In the genomic region with DNA sequence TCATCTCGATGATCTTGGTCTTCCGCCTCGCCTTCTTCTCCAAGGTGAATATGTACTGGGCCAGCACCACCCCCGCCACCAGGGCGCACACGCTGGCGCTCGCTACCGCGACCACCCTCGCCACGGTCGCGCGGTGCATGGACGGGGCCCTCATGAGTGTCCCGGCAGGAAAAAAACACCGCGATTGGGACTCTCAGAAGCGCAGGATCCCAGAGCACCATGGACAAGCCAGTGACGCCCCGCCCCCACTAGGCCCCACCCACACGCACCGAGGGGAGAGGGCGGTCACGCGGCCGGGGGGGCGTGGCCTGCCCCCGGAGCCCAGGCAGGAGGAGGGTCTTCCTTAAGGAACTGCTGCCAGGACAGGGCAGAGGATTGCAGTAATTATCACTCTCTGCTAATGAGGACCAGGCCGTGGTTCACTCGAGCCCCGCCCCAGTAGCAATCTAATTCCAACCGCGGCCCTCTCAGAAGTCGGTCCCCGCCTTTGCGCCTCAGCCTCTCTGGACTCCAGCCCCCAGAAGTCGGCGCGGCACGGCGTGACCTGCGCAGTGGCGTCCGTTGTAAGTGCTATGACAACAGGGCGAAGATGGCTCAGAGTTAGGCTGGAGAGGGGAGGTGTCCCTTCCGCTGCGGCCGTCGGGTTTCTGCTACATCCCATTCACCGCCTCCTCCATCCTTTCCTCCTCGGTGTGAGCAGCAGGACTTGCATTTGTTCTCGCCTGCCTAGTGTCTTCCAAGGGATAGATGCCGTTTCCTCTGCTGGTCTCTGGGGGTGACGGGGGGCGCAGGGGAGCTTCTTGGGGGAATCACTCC, we compare ENCODE assay signal across 8 cellular contexts. TPM values are rescaled to one million over a fixed set of nuclear protein-coding genes. Genes with fewer than 3 reads are reported as not detected.
DNase-seq lines count a peak whose midpoint lies in the region; ATAC-seq and TF ChIP-seq lines count a peak whose summit lies in the region.

A gene (plus strand): TSS at position 575 of the 816 bp plus-strand sequence. CDS start 16,689 bp downstream, outside the sequence.

- no peaks in the 10 kb centered on the region for H3K27me3 ChIP-seq in aorta (ENCODE audit: control insufficient read depth in 1 of 2, insufficient read depth in 2 of 2, low read length in 1 of 2)

- H3K36me3 ChIP-seq in aorta (ENCODE audit: control insufficient read depth in 1 of 2, insufficient read depth in 2 of 2, low read length in 1 of 2) = no peaks in the 10 kb centered on the region

- DNase-seq in NCI-H2029 treated with DMSO at 0.1 percent for 48 hours (lab: John Stamatoyannopoulos, UW) (peak; percentile 87), T-helper 9 cell (peak; percentile 91), astrocyte of the spinal cord (ENCODE audit: low read depth, low spot score) (peak; percentile 96), hippocampal formation (lab: John Stamatoyannopoulos, UW) (peak; percentile 92 to 98), renal cortical epithelial cell (ENCODE audit: low read depth) (peak; percentile 84), aorta (peak; percentile 96 to 97)

- in situ Hi-C loops in astrocyte of the spinal cord (cut with HindIII; ENCODE audit: low sequenced_read_pairs) = no loop called here

- H3K4me1 ChIP-seq in aorta (ENCODE audit: control insufficient read depth in 1 of 2, insufficient read depth in 2 of 2, low read length in 2 of 2) = peaks cover 0 to 7% of the 10 kb centered on the region in 2 donors

- H3K9me3 ChIP-seq in aorta (ENCODE audit: control insufficient read depth, low read length) = no peaks in the 10 kb centered on the region

- 0% methylated on average over 54 to 57 of the region's 57 CpGs for WGBS in aorta, 2 donors

- peak within 1 kb of the TSS; percentile 81 for H3K4me3 ChIP-seq in astrocyte of the spinal cord (ENCODE audit: low read depth, low read length)
- peak within 1 kb of the TSS; percentile 52 to 71 for H3K4me3 ChIP-seq in aorta (ENCODE audit: low read length in 2 of 2)

- ATAC-seq in GM18511 (IDR thresholded peaks at IDR 0.05; ENCODE audit: unreplicated experiment) (peak; percentile 100), HG03025 (IDR thresholded peaks at IDR 0.05; ENCODE audit: low FRiP score, unreplicated experiment) (peak; percentile 100), aorta (ENCODE audit: low FRiP score) (peak; percentile 100)

- peak within 1 kb of the TSS in 1 of 2 donors; percentile 49 for H3K27ac ChIP-seq in aorta (ENCODE audit: low read depth in 1 of 2, low read length in 2 of 2)

- peak; percentile 12 for TF ChIP-seq CTCF in astrocyte of the spinal cord (IDR thresholded peaks at IDR 0.05; ENCODE audit: low read depth, low read length)

- intact Hi-C loops in aorta (cut with DNase I) = loop anchor here in 1 of 2 donors (10.0 kb wide), 1 partner anchor 634 kb away; a partner anchor contains a TSS

RNA-seq across cellular contexts. Expression of the gene that starts here (rescaled TPM):
- total RNA-seq in renal cortical epithelial cell (12.0 and 23.7 TPM in 2 replicates), aorta (10 to 100 TPM; 19.9 to 37.2 TPM)
- 1 to 10 TPM; 3.5 to 8.4 TPM for polyA plus RNA-seq in aorta
